22 cellular contexts compared by ENCODE assay signal in the genomic region with DNA sequence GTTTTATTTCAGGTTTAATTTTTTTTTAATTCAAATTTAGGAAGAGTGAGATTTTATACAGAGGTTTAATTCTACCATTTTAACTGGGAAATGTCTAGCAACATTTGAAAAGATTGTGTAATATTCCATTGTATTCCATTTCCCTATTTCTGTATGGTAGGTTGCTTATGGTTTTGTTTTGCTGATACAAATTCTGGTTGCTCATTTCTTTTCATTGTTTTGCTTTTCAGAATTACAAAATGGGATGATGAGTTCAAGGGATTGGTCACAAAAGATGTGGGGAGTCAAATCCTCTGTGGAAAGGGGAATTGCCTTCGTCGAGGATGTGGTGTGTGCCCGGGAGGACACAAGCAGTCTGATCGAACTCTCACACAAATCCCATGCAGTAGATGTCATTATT.
"Had no signal": no experiment of that assay in that cellular context is flagged by ENCODE, and none has a peak within 500 bp of the region (broad histone marks: within the 10 kb centered on the region; RNA-seq: fewer than 3 reads in every experiment).

No MANE protein-coding gene starts in this region.

- H2AFZ ChIP-seq: parathyroid adenoma had no signal

- H3K9me3 ChIP-seq: esophagus muscularis mucosa, right lobe of liver had no signal

- H3K36me3 Mint-ChIP-seq: naive B cell had no signal

- H3K4me1 Mint-ChIP-seq: naive B cell had no signal

- H3K36me3 ChIP-seq: esophagus muscularis mucosa, right lobe of liver had no signal

- H3K4me3 ChIP-seq: esophagus muscularis mucosa, lung, right lobe of liver, skin epidermis had no signal

- H3K9ac ChIP-seq: parathyroid adenoma had no signal

- H3K27ac Mint-ChIP-seq: activated CD4-positive, alpha-beta memory T cell treated with anti-CD3 and anti-CD28 coated beads for 36 hours; activated naive CD8-positive, alpha-beta T cell treated with anti-CD3 and anti-CD28 coated beads, Interleukin-2, amount 50 U/mL, for 24 hours; stimulated activated naive B cell treated with anti-CD40 and anti-IgM and Interleukin-4, amounts not matched to agents 10 μg/mL and 1 μg/mL and 100 μg/mL, for 72 hours; T-helper 1 cell treated with Interleukin-12 subunit alpha and Interleukin-12 subunit beta and Interleukin-4 antibody, amounts not matched to agents 30 μg/mL and 1 μg/mL, for 36 hours had no signal

- H3K4me3 Mint-ChIP-seq: activated CD4-positive, alpha-beta memory T cell treated with anti-CD3 and anti-CD28 coated beads for 36 hours; activated naive CD8-positive, alpha-beta T cell treated with anti-CD3 and anti-CD28 coated beads, Interleukin-2, amount 50 U/mL, for 24 hours; stimulated activated naive B cell treated with anti-CD40 and anti-IgM and Interleukin-4, amounts not matched to agents 10 μg/mL and 1 μg/mL and 100 μg/mL, for 72 hours; T-helper 1 cell treated with Interleukin-12 subunit alpha and Interleukin-12 subunit beta and Interleukin-4 antibody, amounts not matched to agents 30 μg/mL and 1 μg/mL, for 36 hours had no signal

- H3K27me3 ChIP-seq: esophagus muscularis mucosa, heart left ventricle, right lobe of liver had no signal

- ATAC-seq: heart left ventricle; left colon; right lobe of liver; stimulated activated naive B cell treated with anti-CD40 and anti-IgM and Interleukin-4, amounts not matched to agents 10 μg/mL and 1 μg/mL and 100 μg/mL, for 72 hours had no signal

- H3K4me1 ChIP-seq: right lobe of liver had no signal

- H3K27me3 Mint-ChIP-seq: activated CD4-positive, alpha-beta memory T cell treated with anti-CD3 and anti-CD28 coated beads for 36 hours had no signal

- H3K27ac ChIP-seq: esophagus muscularis mucosa, parathyroid adenoma, right lobe of liver had no signal

- DNase-seq: activated CD4-positive, alpha-beta memory T cell treated with anti-CD3 and anti-CD28 coated beads for 36 hours; activated CD4-positive, alpha-beta T cell treated with anti-CD3 and anti-CD28 coated beads for 48 hours; activated CD4-positive, CD25-positive, alpha-beta regulatory T cell; activated effector memory CD4-positive, alpha-beta T cell treated with anti-CD3 and anti-CD28 coated beads, Interleukin-2, amount 50 U/mL, for 16 hours; activated naive CD4-positive, alpha-beta T cell treated with anti-CD3 and anti-CD28 coated beads, Interleukin-2, amount 50 U/mL, for 16 hours; activated naive CD8-positive, alpha-beta T cell treated with anti-CD3 and anti-CD28 coated beads, Interleukin-2, amount 50 U/mL, for 24 hours; activated T-cell treated with anti-CD3 and anti-CD28 coated beads for 4 hours; dermis blood vessel endothelial cell; effector CD8-positive, alpha-beta T cell; heart left ventricle; islet precursor cell; left colon; naive B cell; nucleus accumbens; right lobe of liver; stimulated activated CD4-positive, alpha-beta T cell treated with anti-CD3 and anti-CD28 coated beads, Interleukin-2, amount 100 ng/mL, for 24 hours; stimulated activated naive B cell treated with anti-CD40 and anti-IgM and Interleukin-4, amounts not matched to agents 10 μg/mL and 1 μg/mL and 100 μg/mL, for 72 hours had no signal
